In genomic region chr7:150341263-150342118, GRCh38 we compare ENCODE assay signal across 9 cellular contexts. TPM values are rescaled to one million over a fixed set of nuclear protein-coding genes. Genes with fewer than 3 reads are reported as not detected.
DNase-seq lines count a peak whose midpoint lies in the region; ATAC-seq and TF ChIP-seq lines count a peak whose summit lies in the region.
"Had no signal": no experiment of that assay in that cellular context is flagged by ENCODE, and none has a peak within 500 bp of the region (broad histone marks: within the 10 kb centered on the region; RNA-seq: fewer than 3 reads in every experiment).

Gene RARRES2 (minus strand): TSS chr7:150341629. CDS start chr7:150340609, 1,020 bp downstream.

- peaks cover 0 to 27% (median 12%) of the 10 kb centered on the region in 12 donors for H3K4me1 ChIP-seq in heart left ventricle
- no peaks in the 10 kb centered on the region for H3K4me1 ChIP-seq in naive thymus-derived CD4-positive, alpha-beta T cell (ENCODE audit: control insufficient read depth in 2 of 2, insufficient read depth in 2 of 2, low read length in 2 of 2)
- peaks cover 0 to 60% (median 13%) of the 10 kb centered on the region in 4 donors for H3K4me1 ChIP-seq in tibial nerve

- TF ChIP-seq POLR2A in heart left ventricle (IDR thresholded peaks at IDR 0.05) (no peak), tibial nerve (IDR thresholded peaks at IDR 0.05) (no peak)

- H3K36me3 Mint-ChIP-seq in activated naive CD8-positive, alpha-beta T cell treated with anti-CD3 and anti-CD28 coated beads, Interleukin-2, amount 50 U/mL, for 24 hours (ENCODE audit: low read depth): peaks cover 4% of the 10 kb centered on the region
- peaks cover 4 to 13% (median 10%) of the 10 kb centered on the region in 5 donors for H3K36me3 Mint-ChIP-seq in naive thymus-derived CD4-positive, alpha-beta T cell
- peaks cover 0 to 3% (median under 1%) of the 10 kb centered on the region in 3 donors for H3K36me3 Mint-ChIP-seq in immature natural killer cell

- peaks cover 43% of the 10 kb centered on the region for H3K27me3 Mint-ChIP-seq in activated naive CD8-positive, alpha-beta T cell treated with anti-CD3 and anti-CD28 coated beads, Interleukin-2, amount 50 U/mL, for 24 hours
- H3K27me3 Mint-ChIP-seq in naive thymus-derived CD4-positive, alpha-beta T cell: peaks cover 6 to 58% (median 28%) of the 10 kb centered on the region in 5 donors
- peaks cover 13 to 21% (median 16%) of the 10 kb centered on the region in 3 donors for H3K27me3 Mint-ChIP-seq in immature natural killer cell (ENCODE audit: low read depth in 3 of 3)

- no peaks in the 10 kb centered on the region for H3K9me3 Mint-ChIP-seq in activated naive CD8-positive, alpha-beta T cell treated with anti-CD3 and anti-CD28 coated beads, Interleukin-2, amount 50 U/mL, for 24 hours
- peaks cover 0 to 20% (median 6%) of the 10 kb centered on the region in 11 donors for H3K9me3 Mint-ChIP-seq in naive thymus-derived CD4-positive, alpha-beta T cell
- H3K9me3 Mint-ChIP-seq in immature natural killer cell: peaks cover 0 to 13% (median 5%) of the 10 kb centered on the region in 6 donors

- peak in 1 of 2 donors; percentile 26 for TF ChIP-seq EP300 in tibial nerve (IDR thresholded peaks at IDR 0.05)

- H3K4me3 Mint-ChIP-seq in activated naive CD8-positive, alpha-beta T cell treated with anti-CD3 and anti-CD28 coated beads, Interleukin-2, amount 50 U/mL, for 24 hours: peak within 1 kb of the TSS; percentile 32
- H3K4me3 Mint-ChIP-seq in naive thymus-derived CD4-positive, alpha-beta T cell: peak within 1 kb of the TSS in 6 of 10 donors; percentile 10 to 70 (median 32)
- H3K4me3 Mint-ChIP-seq in immature natural killer cell: no peak within 1 kb of the TSS

- no peak for DNase-seq in activated naive CD8-positive, alpha-beta T cell treated with anti-CD3 and anti-CD28 coated beads, Interleukin-2, amount 50 U/mL, for 24 hours
- DNase-seq in heart left ventricle (peak in 4 of 5 donors; percentile 49 to 78 (median 60)), tibial nerve (ENCODE audit: low spot score in 2 of 2) (no peak), dedifferentiated amniotic fluid mesenchymal stem cell (ENCODE audit: extremely low spot score) (no peak), HPDE6-E6E7 (ENCODE audit: extremely low spot score) (no peak), immature natural killer cell (no peak)
- no peak for DNase-seq in naive thymus-derived CD4-positive, alpha-beta T cell
- DNase-seq in activated CD8-positive, alpha-beta memory T cell treated with anti-CD3 and anti-CD28 coated beads for 24 hours: no peak

- peaks cover 9% of the 10 kb centered on the region for H3K4me1 Mint-ChIP-seq in activated naive CD8-positive, alpha-beta T cell treated with anti-CD3 and anti-CD28 coated beads, Interleukin-2, amount 50 U/mL, for 24 hours
- peaks cover 0 to 13% (median 6%) of the 10 kb centered on the region in 7 donors for H3K4me1 Mint-ChIP-seq in naive thymus-derived CD4-positive, alpha-beta T cell
- H3K4me1 Mint-ChIP-seq in immature natural killer cell: peaks cover 0 to 2% of the 10 kb centered on the region in 2 donors

- intact Hi-C loops in heart left ventricle (cut with DNase I): no loop called here
- intact Hi-C loops in naive thymus-derived CD4-positive, alpha-beta T cell (cut with micrococcal nuclease): no loop called here

- WGBS in heart left ventricle, 4 donors: 11 to 25% (median 16%) methylated on average over 39 to 49 of the region's 49 CpGs
- whole genome bisulfite sequencing in tibial nerve, 2 donors: 3 to 15% methylated on average over 44 to 49 of the region's 49 CpGs

- H3K36me3 ChIP-seq in heart left ventricle (no peaks in the 10 kb centered on the region), tibial nerve (peaks cover 0 to 19% (median 0%) of the 10 kb centered on the region in 3 donors)
- H3K36me3 ChIP-seq in naive thymus-derived CD4-positive, alpha-beta T cell (ENCODE audit: control insufficient read depth in 2 of 3, insufficient read depth in 3 of 3, low read length in 3 of 3): peaks cover 0 to 9% (median 0%) of the 10 kb centered on the region in 3 experiments

- peaks cover 0 to 10% (median 2%) of the 10 kb centered on the region in 12 donors for H3K9me3 ChIP-seq in heart left ventricle
- H3K9me3 ChIP-seq in naive thymus-derived CD4-positive, alpha-beta T cell (ENCODE audit: control insufficient read depth in 2 of 3, low read length in 3 of 3): peaks cover 0 to 4% (median 0%) of the 10 kb centered on the region in 3 experiments
- peaks cover 0 to 8% (median 0%) of the 10 kb centered on the region in 4 donors for H3K9me3 ChIP-seq in tibial nerve

- H3K27ac Mint-ChIP-seq in activated naive CD8-positive, alpha-beta T cell treated with anti-CD3 and anti-CD28 coated beads, Interleukin-2, amount 50 U/mL, for 24 hours: no peak within 1 kb of the TSS
- H3K27ac Mint-ChIP-seq in naive thymus-derived CD4-positive, alpha-beta T cell: no peak within 1 kb of the TSS
- no peak within 1 kb of the TSS for H3K27ac Mint-ChIP-seq in immature natural killer cell

- H3K27ac ChIP-seq in heart left ventricle (peak within 1 kb of the TSS in 7 of 12 donors; percentile 0 to 93 (median 46)), tibial nerve (peak within 1 kb of the TSS; percentile 80 to 91 (median 84))
- no peak within 1 kb of the TSS for H3K27ac ChIP-seq in naive thymus-derived CD4-positive, alpha-beta T cell (ENCODE audit: low read depth, low read length)
- H3K27ac ChIP-seq: SK-N-MC had no signal

- no peak for TF ChIP-seq CTCF in heart left ventricle (IDR thresholded peaks at IDR 0.05)
- no peak for TF ChIP-seq CTCF in tibial nerve (IDR thresholded peaks at IDR 0.05)

- CTCF ChIA-PET in naive thymus-derived CD4-positive, alpha-beta T cell (lab: Charles Lee): no interaction called here

- no peak for ATAC-seq in activated naive CD8-positive, alpha-beta T cell treated with anti-CD3 and anti-CD28 coated beads, Interleukin-2, amount 50 U/mL, for 24 hours
- peak in 3 of 4 donors; percentile 52 to 71 (median 68) for ATAC-seq in heart left ventricle
- ATAC-seq in naive thymus-derived CD4-positive, alpha-beta T cell: no peak

- H3K4me3 ChIP-seq in heart left ventricle: peak within 1 kb of the TSS; percentile 8 to 65 (median 48)
- H3K4me3 ChIP-seq in naive thymus-derived CD4-positive, alpha-beta T cell (ENCODE audit: low read length): no peak within 1 kb of the TSS
- H3K4me3 ChIP-seq in tibial nerve: peak within 1 kb of the TSS; percentile 51 to 65 (median 58)
- H3K4me3 ChIP-seq: SK-N-MC had no signal

- POLR2A ChIA-PET in naive thymus-derived CD4-positive, alpha-beta T cell (lab: Charles Lee): no interaction called here

- H3K27me3 ChIP-seq in heart left ventricle: peaks cover 0 to 42% (median 7%) of the 10 kb centered on the region in 9 donors
- H3K27me3 ChIP-seq in naive thymus-derived CD4-positive, alpha-beta T cell (ENCODE audit: control insufficient read depth in 2 of 2, insufficient read depth in 2 of 2, low read length in 2 of 2): no peaks in the 10 kb centered on the region
- H3K27me3 ChIP-seq in tibial nerve: peaks cover 0 to 3% of the 10 kb centered on the region in 2 donors

RNA-seq across cellular contexts. Expression of gene RARRES2, which starts in this region (rescaled TPM):
- total RNA-seq in heart left ventricle (100 to 1,000 TPM in 2 of 9 donors, 10 to 100 TPM in 3, 1 to 10 TPM in 4; 3.9 to 108 (median 12.6) TPM), tibial nerve (100 to 1,000 TPM; 172 to 382 (median 375) TPM)
- polyA plus RNA-seq in heart left ventricle (10 to 100 TPM in 1 of 2 donors, 1 to 10 TPM in 1; 9.2 to 16.0 TPM), immature natural killer cell (not detected)
- under 1 TPM in 1 of 5 experiments, not detected in 4; 0.38 TPM for total RNA-seq in naive thymus-derived CD4-positive, alpha-beta T cell
- polyA plus RNA-seq in naive thymus-derived CD4-positive, alpha-beta T cell: not detected

Comparison
In these comparisons a context has a peak if more than half of its experiments do, and no peak if none do; other contexts are left out.
1. RNA of gene RARRES2 (polyA plus RNA-seq): 9.2 to 16.0 TPM in heart left ventricle; not detected in naive thymus-derived CD4-positive, alpha-beta T cell and not detected in immature natural killer cell; every median in the first group is over 10 times any median in the second.
2. ATAC-seq: peak in heart left ventricle (3 of 4); none in activated naive CD8-positive, alpha-beta T cell treated with anti-CD3 and anti-CD28 coated beads, Interleukin-2, amount 50 U/mL, for 24 hours (single experiment) and naive thymus-derived CD4-positive, alpha-beta T cell (single experiment).
3. DNase-seq: peak in heart left ventricle (4 of 5); none in activated naive CD8-positive, alpha-beta T cell treated with anti-CD3 and anti-CD28 coated beads, Interleukin-2, amount 50 U/mL, for 24 hours (single experiment), naive thymus-derived CD4-positive, alpha-beta T cell (0 of 9), tibial nerve (0 of 2), dedifferentiated amniotic fluid mesenchymal stem cell (single experiment), activated CD8-positive, alpha-beta memory T cell treated with anti-CD3 and anti-CD28 coated beads for 24 hours (single experiment), HPDE6-E6E7 (single experiment) and immature natural killer cell (0 of 3).
4. H3K4me3 Mint-ChIP-seq: peak in activated naive CD8-positive, alpha-beta T cell treated with anti-CD3 and anti-CD28 coated beads, Interleukin-2, amount 50 U/mL, for 24 hours (single experiment) and naive thymus-derived CD4-positive, alpha-beta T cell (6 of 10); none in immature natural killer cell (0 of 5).